In genomic region chr10:102067091-102067916, GRCh38 we compare ENCODE assay signal across 11 cellular contexts. TPM values are rescaled to one million over a fixed set of nuclear protein-coding genes. Genes with fewer than 3 reads are reported as not detected.
DNase-seq lines count a peak whose midpoint lies in the region; ATAC-seq and TF ChIP-seq lines count a peak whose summit lies in the region.
"Had no signal": no experiment of that assay in that cellular context is flagged by ENCODE, and none has a peak within 500 bp of the region (broad histone marks: within the 10 kb centered on the region; RNA-seq: fewer than 3 reads in every experiment).

No MANE protein-coding gene starts in this region.

- no peak for TF ChIP-seq EP300 in suprapubic skin (IDR thresholded peaks at IDR 0.05)

- H3K27ac ChIP-seq in lower lobe of right lung: no peak overlapping the region
- H3K27ac ChIP-seq in suprapubic skin: no peak overlapping the region

- CTCF ChIA-PET in activated CD8-positive, alpha-beta T cell treated with anti-CD3 and anti-CD28 coated beads, Interleukin-2, amount 10 ng/mL, durations not matched to agents 7 days and 5 days (lab: Charles Lee): interaction anchor here (0.6 to 5.7 kb wide), 8 partner anchors 8 to 226 kb away, joined by 3 to 44 read pairs (median 4); no protein-coding TSS in a partner anchor

- no peak for TF ChIP-seq CTCF in lower lobe of right lung (IDR thresholded peaks at IDR 0.05)
- TF ChIP-seq CTCF in suprapubic skin (IDR thresholded peaks at IDR 0.05): no peak

- H3K4me3 ChIP-seq in lower lobe of right lung: peak overlapping the region; percentile 95
- peak overlapping the region; percentile 98 for H3K4me3 ChIP-seq in suprapubic skin

- H3K36me3 Mint-ChIP-seq in activated naive CD8-positive, alpha-beta T cell: no peaks in the 10 kb centered on the region
- no peaks in the 10 kb centered on the region for H3K36me3 Mint-ChIP-seq in activated naive CD8-positive, alpha-beta T cell treated with anti-CD3 and anti-CD28 coated beads, Interleukin-2, amount 50 U/mL, for 24 hours (ENCODE audit: low read depth)
- H3K36me3 Mint-ChIP-seq in activated CD8-positive, alpha-beta T cell treated with anti-CD3 and anti-CD28 coated beads, Interleukin-2, amount 10 ng/mL, durations not matched to agents 7 days and 5 days (ENCODE audit: low read depth): peaks cover 12% of the 10 kb centered on the region

- H3K27me3 Mint-ChIP-seq in activated naive CD8-positive, alpha-beta T cell: no peaks in the 10 kb centered on the region
- no peaks in the 10 kb centered on the region for H3K27me3 Mint-ChIP-seq in activated naive CD8-positive, alpha-beta T cell treated with anti-CD3 and anti-CD28 coated beads, Interleukin-2, amount 50 U/mL, for 24 hours
- H3K27me3 Mint-ChIP-seq in activated CD8-positive, alpha-beta T cell treated with anti-CD3 and anti-CD28 coated beads, Interleukin-2, amount 10 ng/mL, durations not matched to agents 7 days and 5 days (ENCODE audit: low read depth): no peaks in the 10 kb centered on the region

- H3K4me1 ChIP-seq in lower lobe of right lung (peaks cover 44% of the 10 kb centered on the region), suprapubic skin (peaks cover 34% of the 10 kb centered on the region)

- DNase-seq in activated naive CD8-positive, alpha-beta T cell treated with anti-CD3 and anti-CD28 coated beads, Interleukin-2, amount 50 U/mL, for 24 hours: no peak
- no peak for DNase-seq in activated CD8-positive, alpha-beta T cell treated with anti-CD3 and anti-CD28 coated beads, Interleukin-2, amount 10 ng/mL, durations not matched to agents 7 days and 5 days
- DNase-seq in lower lobe of right lung (no peak), suprapubic skin (ENCODE audit: low spot score in 2 of 2) (no peak), T1000 (lab: John Stamatoyannopoulos, UW) (no peak), NCI-H1694 (lab: John Stamatoyannopoulos, UW) (no peak)
- DNase-seq: activated CD4-positive, alpha-beta T cell treated with anti-CD3 and anti-CD28 coated beads, Interleukin-2, amount 50 U/mL, for 4 hours; NCI-H1436 had no signal

- TF ChIP-seq POLR2A in suprapubic skin (IDR thresholded peaks at IDR 0.05): no peak

- H3K9me3 ChIP-seq in lower lobe of right lung (no peaks in the 10 kb centered on the region), suprapubic skin (no peaks in the 10 kb centered on the region)
- H3K9me3 ChIP-seq: vagina had no signal

- POLR2A ChIA-PET in activated CD8-positive, alpha-beta T cell treated with anti-CD3 and anti-CD28 coated beads, Interleukin-2, amount 10 ng/mL, durations not matched to agents 7 days and 5 days (lab: Charles Lee): interaction anchor here (1.0 to 1.6 kb wide), 3 partner anchors 11 to 14 kb away, joined by 3 to 6 read pairs (median 5); partner anchors contain the start of gene ARMH3

- H3K4me1 Mint-ChIP-seq in activated naive CD8-positive, alpha-beta T cell (ENCODE audit: low read depth): peaks cover 25% of the 10 kb centered on the region
- peaks cover 24% of the 10 kb centered on the region for H3K4me1 Mint-ChIP-seq in activated naive CD8-positive, alpha-beta T cell treated with anti-CD3 and anti-CD28 coated beads, Interleukin-2, amount 50 U/mL, for 24 hours
- H3K4me1 Mint-ChIP-seq in activated CD8-positive, alpha-beta T cell treated with anti-CD3 and anti-CD28 coated beads, Interleukin-2, amount 10 ng/mL, durations not matched to agents 7 days and 5 days (ENCODE audit: low read depth): peaks cover 26% of the 10 kb centered on the region

- peak overlapping the region; percentile 76 for H3K27ac Mint-ChIP-seq in activated naive CD8-positive, alpha-beta T cell
- no peak overlapping the region for H3K27ac Mint-ChIP-seq in activated naive CD8-positive, alpha-beta T cell treated with anti-CD3 and anti-CD28 coated beads, Interleukin-2, amount 50 U/mL, for 24 hours
- H3K27ac Mint-ChIP-seq in activated CD8-positive, alpha-beta T cell treated with anti-CD3 and anti-CD28 coated beads, Interleukin-2, amount 10 ng/mL, durations not matched to agents 7 days and 5 days: peak overlapping the region; percentile 86

- WGBS in suprapubic skin: 78% methylated on average over 5 of the region's 18 CpGs

- no peak for ATAC-seq in activated naive CD8-positive, alpha-beta T cell treated with anti-CD3 and anti-CD28 coated beads, Interleukin-2, amount 50 U/mL, for 24 hours
- no peak for ATAC-seq in activated CD8-positive, alpha-beta T cell treated with anti-CD3 and anti-CD28 coated beads, Interleukin-2, amount 10 ng/mL, durations not matched to agents 7 days and 5 days
- ATAC-seq in lower lobe of right lung (no peak), HG03159 (IDR thresholded peaks at IDR 0.05; ENCODE audit: unreplicated experiment) (no peak)

- H3K27me3 ChIP-seq in lower lobe of right lung (ENCODE audit: low read depth) (no peaks in the 10 kb centered on the region), suprapubic skin (no peaks in the 10 kb centered on the region)
- H3K27me3 ChIP-seq: vagina had no signal

- peaks cover 21% of the 10 kb centered on the region for H3K36me3 ChIP-seq in lower lobe of right lung
- peaks cover 21% of the 10 kb centered on the region for H3K36me3 ChIP-seq in suprapubic skin
- H3K36me3 ChIP-seq: vagina had no signal

- no peaks in the 10 kb centered on the region for H3K9me3 Mint-ChIP-seq in activated naive CD8-positive, alpha-beta T cell (ENCODE audit: low read depth)
- H3K9me3 Mint-ChIP-seq in activated naive CD8-positive, alpha-beta T cell treated with anti-CD3 and anti-CD28 coated beads, Interleukin-2, amount 50 U/mL, for 24 hours: no peaks in the 10 kb centered on the region
- H3K9me3 Mint-ChIP-seq in activated CD8-positive, alpha-beta T cell treated with anti-CD3 and anti-CD28 coated beads, Interleukin-2, amount 10 ng/mL, durations not matched to agents 7 days and 5 days (ENCODE audit: insufficient read depth): no peaks in the 10 kb centered on the region

- peak overlapping the region; percentile 59 for H3K4me3 Mint-ChIP-seq in activated naive CD8-positive, alpha-beta T cell
- H3K4me3 Mint-ChIP-seq in activated naive CD8-positive, alpha-beta T cell treated with anti-CD3 and anti-CD28 coated beads, Interleukin-2, amount 50 U/mL, for 24 hours: no peak overlapping the region
- peak overlapping the region; percentile 40 for H3K4me3 Mint-ChIP-seq in activated CD8-positive, alpha-beta T cell treated with anti-CD3 and anti-CD28 coated beads, Interleukin-2, amount 10 ng/mL, durations not matched to agents 7 days and 5 days

- intact Hi-C loops in lower lobe of right lung (cut with DNase I): no loop called here

RNA-seq across cellular contexts. Expression of gene HPS6, which starts 2.2 kb away (rescaled TPM):
- 10 to 100 TPM; 23.2 to 25.3 TPM for total RNA-seq in activated CD8-positive, alpha-beta T cell treated with anti-CD3 and anti-CD28 coated beads, Interleukin-2, amount 10 ng/mL, durations not matched to agents 7 days and 5 days
- total RNA-seq in lower lobe of right lung: 21.8 TPM
- total RNA-seq in suprapubic skin: 10 to 100 TPM; 23.6 to 43.2 (median 31.3) TPM

RNA-seq across cellular contexts. Expression of gene ARMH3, which starts 11.3 kb away (rescaled TPM):
- total RNA-seq in activated CD8-positive, alpha-beta T cell treated with anti-CD3 and anti-CD28 coated beads, Interleukin-2, amount 10 ng/mL, durations not matched to agents 7 days and 5 days: 10 to 100 TPM; 25.2 to 26.3 TPM
- 38.6 TPM for total RNA-seq in lower lobe of right lung
- total RNA-seq in suprapubic skin: 10 to 100 TPM; 12.1 to 25.7 (median 20.4) TPM

RNA-seq across cellular contexts. Expression of gene LDB1, which starts 52.9 kb away (rescaled TPM):
- 10 to 100 TPM; 83.6 to 87.1 TPM for total RNA-seq in activated CD8-positive, alpha-beta T cell treated with anti-CD3 and anti-CD28 coated beads, Interleukin-2, amount 10 ng/mL, durations not matched to agents 7 days and 5 days
- total RNA-seq in lower lobe of right lung (58.0 TPM), suprapubic skin (100 to 1,000 TPM in 2 of 4 donors, 10 to 100 TPM in 2; 62.0 to 217 (median 96.0) TPM)
